ENCODE assay signal across 25 cellular contexts in the genomic region with DNA sequence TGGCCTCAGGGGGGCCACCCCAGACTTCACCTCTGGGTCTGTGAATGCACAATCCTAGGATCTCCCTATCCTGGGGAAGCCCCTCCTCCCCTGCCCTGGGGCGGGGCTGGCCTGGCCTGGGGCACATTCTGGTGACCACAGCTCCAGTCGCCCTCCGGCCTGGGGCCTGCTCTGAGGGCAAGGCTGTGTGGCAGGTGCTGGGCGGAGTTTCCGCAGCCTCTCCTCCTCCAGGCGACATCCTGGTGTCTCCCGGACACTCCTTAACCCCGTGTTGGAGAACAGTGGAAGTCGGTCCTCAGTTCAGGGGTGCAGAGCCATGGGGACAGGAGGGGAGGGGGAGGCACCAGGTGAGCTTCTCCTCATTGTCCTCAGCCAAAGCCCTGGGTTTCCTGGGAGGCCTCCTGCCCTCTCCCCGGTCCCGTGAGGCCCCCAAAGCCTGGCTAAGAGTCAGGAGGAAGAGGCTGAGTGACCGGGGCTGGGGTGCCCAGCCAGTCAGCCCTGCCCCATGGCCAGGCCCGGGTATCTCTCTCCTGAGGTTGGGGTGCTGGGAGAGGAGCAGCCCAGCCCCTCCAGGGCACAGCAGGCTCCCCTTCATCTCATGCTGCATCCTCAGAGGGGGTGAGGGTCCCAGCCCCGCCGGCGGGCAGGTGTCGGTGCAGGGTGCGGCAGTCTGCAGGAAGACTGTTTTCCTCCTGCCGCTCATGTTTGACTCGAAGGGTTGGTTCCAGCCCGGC. TPM values are rescaled to one million over a fixed set of nuclear protein-coding genes. Genes with fewer than 3 reads are reported as not detected.
DNase-seq lines count a peak whose midpoint lies in the region; ATAC-seq and TF ChIP-seq lines count a peak whose summit lies in the region.
"Had no signal": no experiment of that assay in that cellular context is flagged by ENCODE, and none has a peak within 500 bp of the region (broad histone marks: within the 10 kb centered on the region; RNA-seq: fewer than 3 reads in every experiment).

No MANE protein-coding gene starts in this region.

- TF ChIP-seq CTCF in chondrocyte (IDR thresholded peaks at IDR 0.05): no peak

- no peak overlapping the region for H3K27ac Mint-ChIP-seq in chondrocyte (ENCODE audit: unreplicated experiment)
- H3K27ac Mint-ChIP-seq: CD4-positive, alpha-beta T cell; IgD-negative memory B cell had no signal

- peaks cover 38% of the 10 kb centered on the region for H3K27me3 Mint-ChIP-seq in chondrocyte (ENCODE audit: low read depth)

- no peaks in the 10 kb centered on the region for H3K9me3 ChIP-seq in right cardiac atrium (ENCODE audit: control insufficient read depth, low read length)
- H3K9me3 ChIP-seq: SJSA1 had no signal

- ATAC-seq in right cardiac atrium: no peak
- ATAC-seq in left cardiac atrium: no peak
- ATAC-seq in HG03378 (IDR thresholded peaks at IDR 0.05; ENCODE audit: unreplicated experiment): no peak
- no peak for ATAC-seq in GM18498 (IDR thresholded peaks at IDR 0.05; ENCODE audit: unreplicated experiment)

- no peak overlapping the region for H3K27ac ChIP-seq in right cardiac atrium (ENCODE audit: low read length)
- H3K27ac ChIP-seq: HL-60, SJSA1 had no signal

- H3K4me1 Mint-ChIP-seq in chondrocyte (ENCODE audit: low read depth): no peaks in the 10 kb centered on the region
- H3K4me1 Mint-ChIP-seq: IgD-negative memory B cell had no signal

- no peaks in the 10 kb centered on the region for H3K27me3 ChIP-seq in right cardiac atrium (ENCODE audit: control insufficient read depth, insufficient read depth)

- no peak overlapping the region for H3K4me3 Mint-ChIP-seq in chondrocyte (ENCODE audit: unreplicated experiment)
- H3K4me3 Mint-ChIP-seq: CD4-positive, alpha-beta T cell; IgD-negative memory B cell had no signal

- peak; percentile 6 to 28 (median 27) for DNase-seq in right cardiac atrium
- no peak for DNase-seq in left cardiac atrium
- DNase-seq in chondrocyte (ENCODE audit: low spot score): peak; percentile 79
- DNase-seq in left kidney (ENCODE audit: low read depth, low spot score): peak; percentile 50
- no peak for DNase-seq in stimulated activated naive CD4-positive, alpha-beta T cell (lab: John Stamatoyannopoulos, UW)
- no peak for DNase-seq in Ammon's horn (ENCODE audit: low spot score)
- DNase-seq: Calu3; CD4-positive, alpha-beta T cell; GF-D8; GOT3; Karpas-422; NCI-H1048; NCI-H1436; NCI-H1930; NCI-H345; NCI-H526 had no signal

- no peaks in the 10 kb centered on the region for H3K4me1 ChIP-seq in right cardiac atrium (ENCODE audit: control insufficient read depth, insufficient read depth, low read length)
- H3K4me1 ChIP-seq: SJSA1 had no signal

- no peak overlapping the region for H3K4me3 ChIP-seq in right cardiac atrium (ENCODE audit: low read length)
- H3K4me3 ChIP-seq: SJSA1 had no signal

- intact Hi-C loops in right cardiac atrium (cut with DNase I) (no loop called here), left cardiac atrium (cut with DNase I) (no loop called here)

- WGBS in right cardiac atrium: 39% methylated on average over 21 of the region's 21 CpGs

- H3K36me3 Mint-ChIP-seq in chondrocyte (ENCODE audit: low read depth): no peaks in the 10 kb centered on the region
- H3K36me3 Mint-ChIP-seq: IgD-negative memory B cell had no signal

- no peaks in the 10 kb centered on the region for H3K9me3 Mint-ChIP-seq in chondrocyte (ENCODE audit: low read depth)
- H3K9me3 Mint-ChIP-seq: CD4-positive, alpha-beta T cell; IgD-negative memory B cell had no signal

RNA-seq across cellular contexts. Expression of a gene that starts 22.6 kb away (rescaled TPM):
- total RNA-seq in right cardiac atrium: not detected
- polyA plus RNA-seq in right cardiac atrium: not detected
- total RNA-seq in left cardiac atrium: not detected
- not detected in 3 replicates for total RNA-seq in chondrocyte
- total RNA-seq: A172; Calu3; CD4-positive, alpha-beta T cell; HT1080; MCF 10A; SJSA1 had no signal
- polyA plus RNA-seq: BJ, IgD-negative memory B cell had no signal

Comparison
In these comparisons a context has a peak if more than half of its experiments do, and no peak if none do; other contexts are left out.
1. DNase-seq: peak in right cardiac atrium (3 of 3), chondrocyte (single experiment) and left kidney (single experiment); none in left cardiac atrium (single experiment), stimulated activated naive CD4-positive, alpha-beta T cell (0 of 6) and Ammon's horn (single experiment).